In genomic region chr1:29754608-29755375, GRCh38 we compare ENCODE assay signal across 14 cellular contexts.
DNase-seq lines count a peak whose midpoint lies in the region; ATAC-seq, FAIRE-seq and TF ChIP-seq lines count a peak whose summit lies in the region.
"Had no signal": no experiment of that assay in that cellular context is flagged by ENCODE, and none has a peak within 500 bp of the region (broad histone marks: within the 10 kb centered on the region; RNA-seq: fewer than 3 reads in every experiment).

No MANE protein-coding gene starts in this region.

- 6% methylated on average over 13 of the region's 14 CpGs for WGBS in HepG2 (ENCODE audit: low lambda C conversion rate)

- H3K27ac ChIP-seq in HepG2 (ENCODE audit: extremely low read length, insufficient read depth, low read length) = no peak overlapping the region
- H3K27ac ChIP-seq: RWPE1 had no signal

- no peak for TF ChIP-seq POLR2A in HepG2 (IDR thresholded peaks at IDR 0.05; ENCODE audit: insufficient read depth in 1 of 2, low read depth in 2 of 2, low read length in 2 of 2)

- H3K4me1 Mint-ChIP-seq in type B pancreatic cell (ENCODE audit: unreplicated experiment) = no peaks in the 10 kb centered on the region

- 0 out of 2 replicates have a peak, but pooled peaks cover 2% of the 10 kb centered on the region for H4K20me1 ChIP-seq in HepG2 (ENCODE audit: insufficient read depth, low read length)

- POLR2A ChIA-PET in HepG2 (lab: Yijun Ruan, JAX) = no interaction called here

- H3K27me3 ChIP-seq in HepG2 (ENCODE audit: control insufficient read depth in 1 of 2, insufficient read depth in 2 of 2, low read length in 2 of 2) = peaks cover 0 to 2% of the 10 kb centered on the region in 2 experiments; a peak in 1 of 5 replicates

- TF ChIP-seq EP300 in HepG2 (IDR thresholded peaks at IDR 0.05; ENCODE audit: low read depth in 2 of 2, low read length in 2 of 2) (no peak), HepG2 (CRISPR knock-in tag; IDR thresholded peaks at IDR 0.05; ENCODE audit: borderline replicate concordance) (no peak)

- peak; percentile 54 for DNase-seq in NCI-H82 (lab: John Stamatoyannopoulos, UW)
- no peak for DNase-seq in NCI-H82 treated with DMSO at 0.1 percent for 48 hours (lab: John Stamatoyannopoulos, UW; ENCODE audit: unreplicated experiment)
- DNase-seq in ecto neural progenitor cell (ENCODE audit: low spot score) = peak; percentile 29
- peak; percentile 6 for DNase-seq in midbrain (lab: John Stamatoyannopoulos, UW)
- DNase-seq in type B pancreatic cell (ENCODE audit: extremely low spot score, unreplicated experiment) = peak; percentile 44
- no peak for DNase-seq in HepG2 (ENCODE audit: low spot score)
- DNase-seq: EL; IMR-90; NCI-H2081 treated with DMSO at 0.1 percent for 48 hours; NK-92 treated with Interleukin-12 subunit alpha and Interleukin-12 subunit beta, amount 100 ng/mL, for 24 hours; OCI-M1 had no signal

- H2AFZ ChIP-seq in HepG2 (ENCODE audit: low read length) = no peak overlapping the region

- CTCF ChIA-PET in HepG2 (lab: Yijun Ruan, JAX; ENCODE audit: low intra/inter-chr PET ratio, low total read pairs) = no interaction called here

- H3K27ac Mint-ChIP-seq in type B pancreatic cell = no peak overlapping the region

- H3K4me2 ChIP-seq in HepG2 (ENCODE audit: low read depth, low read length) = no peak overlapping the region

- H3K9ac ChIP-seq in HepG2 (ENCODE audit: insufficient read depth, low read depth, low read length) = no peak overlapping the region

- no peaks in the 10 kb centered on the region for H3K36me3 ChIP-seq in HepG2 (replicated peaks in 1 of 2; ENCODE audit: control insufficient read depth in 1 of 2, insufficient read depth in 2 of 2, low read length in 2 of 2)

- H3K9me3 Mint-ChIP-seq in type B pancreatic cell = no peaks in the 10 kb centered on the region

- ATAC-seq in GM21381 (IDR thresholded peaks at IDR 0.05; ENCODE audit: unreplicated experiment) = no peak
- no peak for ATAC-seq in GM18867 (IDR thresholded peaks at IDR 0.05; ENCODE audit: unreplicated experiment)
- no peak for ATAC-seq in HepG2

- H3K27me3 Mint-ChIP-seq in type B pancreatic cell = peaks cover 28% of the 10 kb centered on the region

- no peak for TF ChIP-seq CTCF in type B pancreatic cell (conservative IDR thresholded peaks at IDR 0.05)
- no peak for TF ChIP-seq CTCF in HepG2 (CRISPR knock-in tag; IDR thresholded peaks at IDR 0.05)

- no peaks in the 10 kb centered on the region for H3K4me1 ChIP-seq in HepG2 (ENCODE audit: insufficient read depth, low read length)

- no peak for TF ChIP-seq RAD21 in HepG2 (CRISPR knock-in tag; IDR thresholded peaks at IDR 0.05)

- BruUV-seq in HepG2 (replicated peaks; lab: Mats Ljungman, UMichigan) = no TSS peak

- no peak overlapping the region for H3K4me3 Mint-ChIP-seq in type B pancreatic cell

- no peaks in the 10 kb centered on the region for H3K79me2 ChIP-seq in HepG2 (ENCODE audit: insufficient read depth, low read length)

- H3K9me3 ChIP-seq in HepG2 (ENCODE audit: low read length) = no peaks in the 10 kb centered on the region

- no peak for FAIRE-seq in HepG2 (lab: Jason Lieb, UNC)

- in situ Hi-C loops in HepG2 (cut with HindIII; ENCODE audit: extremely low pct_ligation_motif_present, low pct_unique_long_range_greater_than_20kb) = no loop called here

- no peaks in the 10 kb centered on the region for H3K36me3 Mint-ChIP-seq in type B pancreatic cell

- no peak overlapping the region for H3K4me3 ChIP-seq in HepG2 (replicated peaks in 1 of 3; ENCODE audit: insufficient read depth in 1 of 3, low read depth in 2 of 3, low read length in 3 of 3)

- intact Hi-C loops in HepG2 (cut with micrococcal nuclease; ENCODE audit: unreplicated experiment) = no loop called here

TF ChIP-seq in HepG2, 621 proteins besides CTCF, POLR2A, EP300 and RAD21 (continues in another document):
- TF ChIP-seq ZNF790 (CRISPR knock-in tag; IDR thresholded peaks at IDR 0.05; ENCODE audit: borderline replicate concordance) (no peak), KLF15 (CRISPR knock-in tag; IDR thresholded peaks at IDR 0.05; ENCODE audit: borderline replicate concordance) (no peak), MIXL1 (CRISPR knock-in tag; IDR thresholded peaks at IDR 0.05) (no peak), E2F2 (CRISPR knock-in tag; IDR thresholded peaks at IDR 0.05; ENCODE audit: borderline replicate concordance) (no peak), ZNF549 (CRISPR knock-in tag; IDR thresholded peaks at IDR 0.05) (no peak), ZNF296 (CRISPR knock-in tag; conservative IDR thresholded peaks at IDR 0.05) (no peak), PHF20 (CRISPR knock-in tag; IDR thresholded peaks at IDR 0.05) (no peak), BRF2 (CRISPR knock-in tag; IDR thresholded peaks at IDR 0.05) (no peak), NR1H2 (CRISPR knock-in tag; IDR thresholded peaks at IDR 0.05; ENCODE audit: borderline replicate concordance, low read depth) (no peak), MIER3 (CRISPR knock-in tag; IDR thresholded peaks at IDR 0.05; ENCODE audit: borderline replicate concordance) (no peak), ZNF136 (CRISPR knock-in tag; IDR thresholded peaks at IDR 0.05; ENCODE audit: low read depth) (no peak), KIAA2018 (CRISPR knock-in tag; IDR thresholded peaks at IDR 0.05; ENCODE audit: borderline replicate concordance) (no peak), PLRG1 (conservative IDR thresholded peaks at IDR 0.05) (no peak), ZNF432 (CRISPR knock-in tag; IDR thresholded peaks at IDR 0.05; ENCODE audit: borderline replicate concordance) (no peak)

Comparison
In these comparisons a context has a peak if more than half of its experiments do, and no peak if none do; other contexts are left out.
1. DNase-seq: peak in NCI-H82 (single experiment), ecto neural progenitor cell (single experiment), midbrain (single experiment) and type B pancreatic cell (single experiment); none in NCI-H82 treated with DMSO at 0.1 percent for 48 hours (single experiment) and HepG2 (single experiment).